In the genomic region with DNA sequence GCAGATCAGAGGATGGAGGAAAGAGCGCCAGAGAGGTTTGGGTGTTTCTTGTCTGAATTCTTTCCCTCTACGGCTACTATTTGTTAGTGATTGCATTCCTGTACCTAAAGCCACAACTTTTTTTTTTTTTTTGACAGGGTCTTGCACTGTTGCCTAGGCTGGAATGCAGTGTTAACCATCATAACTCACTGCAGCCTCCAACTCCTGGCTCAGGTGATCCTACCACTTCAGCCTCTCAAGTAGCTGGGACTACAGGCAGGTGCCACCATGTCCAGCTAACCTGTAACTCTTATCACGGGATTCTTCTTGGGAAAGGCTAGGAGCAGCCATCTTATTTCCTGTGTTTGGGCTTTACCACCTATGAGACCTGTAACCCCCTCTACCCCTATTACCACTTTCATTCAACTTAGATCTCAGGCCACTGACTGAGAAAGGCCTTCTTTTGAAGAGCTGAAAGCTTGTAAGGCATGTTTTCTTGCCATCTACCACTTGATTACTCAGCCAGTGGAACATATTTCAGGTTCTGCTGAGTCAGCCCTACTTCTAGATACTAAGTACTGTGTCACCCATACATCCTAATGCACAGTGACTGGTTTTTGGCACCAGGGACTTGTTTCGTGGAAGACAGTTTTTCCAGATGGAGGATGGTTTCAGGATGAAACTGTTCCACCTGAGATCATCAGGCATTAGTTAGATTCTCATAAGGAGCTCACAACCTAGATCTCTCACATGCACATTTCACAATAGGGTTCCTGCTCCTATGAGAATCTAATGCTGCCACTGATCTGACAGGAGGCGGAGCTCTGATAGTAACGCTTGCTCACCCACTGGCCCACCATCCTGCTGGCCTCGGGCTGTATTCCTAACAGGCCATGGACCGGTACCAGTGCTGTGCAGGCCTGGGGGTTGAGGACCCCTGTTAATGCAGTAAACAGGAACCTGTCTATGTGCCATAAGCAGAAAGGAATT, we compare ENCODE assay signal across 11 cellular contexts. TPM values are rescaled to one million over a fixed set of nuclear protein-coding genes. Genes with fewer than 3 reads are reported as not detected.
DNase-seq lines count a peak whose midpoint lies in the region; ATAC-seq, FAIRE-seq and TF ChIP-seq lines count a peak whose summit lies in the region.
"Had no signal": no experiment of that assay in that cellular context is flagged by ENCODE, and none has a peak within 500 bp of the region (broad histone marks: within the 10 kb centered on the region; RNA-seq: fewer than 3 reads in every experiment).

No MANE protein-coding gene starts in this region.

- peaks cover 5% of the 10 kb centered on the region for H4K20me1 ChIP-seq in keratinocyte (ENCODE audit: control insufficient read depth, extremely low read depth, insufficient read depth, low read length)

- H3K79me2 ChIP-seq in keratinocyte (ENCODE audit: control insufficient read depth, insufficient read depth, low read length): peaks cover 97% of the 10 kb centered on the region

- H3K4me3 ChIP-seq in adrenal gland: no peak overlapping the region
- no peak overlapping the region for H3K4me3 ChIP-seq in keratinocyte (ENCODE audit: control insufficient read depth in 2 of 3, extremely low read depth in 1 of 3, insufficient read depth in 2 of 3, low read depth in 1 of 3, low read length in 3 of 3)
- H3K4me3 ChIP-seq: coronary artery, SJSA1, stomach had no signal

- H3K27ac ChIP-seq in adrenal gland: peak overlapping the region in 3 of 5 donors; percentile 3 to 68 (median 27)
- peak overlapping the region; percentile 38 for H3K27ac ChIP-seq in keratinocyte (ENCODE audit: control insufficient read depth, insufficient read depth, low read length)
- H3K27ac ChIP-seq: SJSA1, stomach had no signal

- H3K27me3 ChIP-seq in adrenal gland: no peaks in the 10 kb centered on the region
- H3K27me3 ChIP-seq in keratinocyte (ENCODE audit: control insufficient read depth, extremely low read depth, insufficient read depth, low read length): no peaks in the 10 kb centered on the region
- H3K27me3 ChIP-seq: SJSA1, stomach had no signal

- peak; percentile 75 for DNase-seq in DMS79 (lab: John Stamatoyannopoulos, UW)
- peak; percentile 70 for DNase-seq in HCEC 1CT
- DNase-seq in adrenal gland: peak in 1 of 7 donors; percentile 54
- no peak for DNase-seq in keratinocyte (ENCODE audit: low read depth, low spot score)
- no peak for DNase-seq in glomerular visceral epithelial cell (ENCODE audit: extremely low spot score)
- DNase-seq in NCI-H345 (lab: John Stamatoyannopoulos, UW): no peak
- DNase-seq: naive thymus-derived CD8-positive, alpha-beta T cell; stomach had no signal

- H3K9me1 ChIP-seq in keratinocyte (ENCODE audit: control insufficient read depth, extremely low read depth, insufficient read depth, low read length): no peaks in the 10 kb centered on the region

- WGBS in adrenal gland, 4 donors: 88 to 91% (median 89%) methylated on average over 5 to 8 of the region's 8 CpGs

- intact Hi-C loops in adrenal gland (cut with DNase I): no loop called here

- H3K36me3 ChIP-seq in adrenal gland (replicated peaks in 1 of 2): peaks cover 0 to 3% of the 10 kb centered on the region in 2 donors
- peaks cover 9 to 21% of the 10 kb centered on the region in 2 experiments for H3K36me3 ChIP-seq in keratinocyte (ENCODE audit: control insufficient read depth in 2 of 2, extremely low read depth in 1 of 2, insufficient read depth in 2 of 2, low read length in 2 of 2)

- FAIRE-seq in keratinocyte (lab: Jason Lieb, UNC): peak; percentile 87

- H3K9me3 ChIP-seq in adrenal gland (replicated peaks in 1 of 3) (no peaks in the 10 kb centered on the region), keratinocyte (ENCODE audit: control insufficient read depth, low read depth, low read length) (no peaks in the 10 kb centered on the region)
- H3K9me3 ChIP-seq: SJSA1, stomach had no signal

- TF ChIP-seq CTCF in adrenal gland (IDR thresholded peaks at IDR 0.05): no peak
- no peak for TF ChIP-seq CTCF in keratinocyte (optimal IDR thresholded peaks at IDR 0.05 in 1 of 3, IDR thresholded peaks at IDR 0.05 in 1 of 3, conservative IDR thresholded peaks at IDR 0.05 in 1 of 3; ENCODE audit: extremely low read depth in 1 of 3, insufficient read depth in 2 of 3, low read length in 3 of 3)

- dilution Hi-C loops in keratinocyte (cut with MboI; ENCODE audit: extremely low pct_ligation_motif_present, low sequenced_read_pairs): no loop called here

- ATAC-seq in HG02642 (IDR thresholded peaks at IDR 0.05; ENCODE audit: poor library complexity, unreplicated experiment): no peak
- ATAC-seq: naive thymus-derived CD8-positive, alpha-beta T cell had no signal

- TF ChIP-seq POLR2A in adrenal gland (IDR thresholded peaks at IDR 0.05): no peak

- H3K4me2 ChIP-seq in keratinocyte (ENCODE audit: control insufficient read depth, extremely low read depth, insufficient read depth, low read depth, low read length): peak overlapping the region; percentile 33

- peaks cover 0 to 88% of the 10 kb centered on the region in 2 donors for H3K4me1 ChIP-seq in adrenal gland (replicated peaks in 1 of 2)
- H3K4me1 ChIP-seq in keratinocyte (ENCODE audit: control insufficient read depth, extremely low read depth, insufficient read depth, low read length): peaks cover 40% of the 10 kb centered on the region
- H3K4me1 ChIP-seq: SJSA1 had no signal

- H3K9ac ChIP-seq in keratinocyte (ENCODE audit: control insufficient read depth, extremely low read depth, insufficient read depth, low read length): no peak overlapping the region

- H2AFZ ChIP-seq in keratinocyte (ENCODE audit: control insufficient read depth, low read length): no peak overlapping the region

RNA-seq across cellular contexts. Expression of gene VEZT, which starts 6.9 kb away (rescaled TPM):
- total RNA-seq in adrenal gland: 100 to 1,000 TPM in 2 of 8 donors, 10 to 100 TPM in 6; 50.9 to 150 (median 88.3) TPM
- 100 to 1,000 TPM in 1 of 3 donors, 10 to 100 TPM in 2; 34.8 to 152 (median 39.0) TPM for polyA plus RNA-seq in adrenal gland
- 106 to 183 TPM (median 169 TPM) in 3 replicates for polyA plus RNA-seq in keratinocyte
- 123 TPM for polyA plus RNA-seq in keratinocyte (2011; ENCODE audit: low read depth)
- polyA plus RNA-seq in keratinocyte (2011; cell fraction: cytosol; rRNA removed): 78.2 and 178 TPM in 2 replicates
- 163 and 205 TPM in 2 replicates for polyA plus RNA-seq in keratinocyte (2011; cell fraction: nucleus; rRNA removed)
- polyA plus RNA-seq in keratinocyte (2012; ENCODE audit: low replicate concordance): 35.9 and 70.7 TPM in 2 replicates
- polyA minus RNA-seq in keratinocyte: 32.8 to 160 TPM (median 127 TPM) in 3 replicates
- polyA minus RNA-seq in keratinocyte (2011; cell fraction: cytosol; rRNA and poly(A)+ RNA removed): 69.1 TPM
- 104 and 211 TPM in 2 replicates for polyA minus RNA-seq in keratinocyte (2011; cell fraction: nucleus; rRNA and poly(A)+ RNA removed)

RNA-seq across cellular contexts. Expression of gene FGD6, which starts 7.2 kb away (rescaled TPM):
- total RNA-seq in adrenal gland: 10 to 100 TPM; 13.5 to 33.9 (median 23.2) TPM
- polyA plus RNA-seq in adrenal gland (1 to 10 TPM; 2.3 to 5.7 (median 2.7) TPM), keratinocyte (40.4 to 54.2 TPM (median 50.8 TPM) in 3 replicates)
- 6.6 TPM for polyA plus RNA-seq in keratinocyte (2011; ENCODE audit: low read depth)
- 25.0 and 52.1 TPM in 2 replicates for polyA plus RNA-seq in keratinocyte (2011; cell fraction: cytosol; rRNA removed)
- 75.5 and 92.1 TPM in 2 replicates for polyA plus RNA-seq in keratinocyte (2011; cell fraction: nucleus; rRNA removed)
- polyA plus RNA-seq in keratinocyte (2012; ENCODE audit: low replicate concordance): 9.7 and 34.8 TPM in 2 replicates
- 16.1 to 84.1 TPM (median 45.5 TPM) in 3 replicates for polyA minus RNA-seq in keratinocyte
- 58.5 TPM for polyA minus RNA-seq in keratinocyte (2011; cell fraction: cytosol; rRNA and poly(A)+ RNA removed)
- polyA minus RNA-seq in keratinocyte (2011; cell fraction: nucleus; rRNA and poly(A)+ RNA removed): 60.4 and 108 TPM in 2 replicates

Comparison
In these comparisons a context has a peak if more than half of its experiments do, and no peak if none do; other contexts are left out.
1. DNase-seq: peak in DMS79 (single experiment) and HCEC 1CT (single experiment); none in keratinocyte (single experiment), glomerular visceral epithelial cell (single experiment) and NCI-H345 (single experiment).